1 cellular context compared by ENCODE assay signal in the genomic region with DNA sequence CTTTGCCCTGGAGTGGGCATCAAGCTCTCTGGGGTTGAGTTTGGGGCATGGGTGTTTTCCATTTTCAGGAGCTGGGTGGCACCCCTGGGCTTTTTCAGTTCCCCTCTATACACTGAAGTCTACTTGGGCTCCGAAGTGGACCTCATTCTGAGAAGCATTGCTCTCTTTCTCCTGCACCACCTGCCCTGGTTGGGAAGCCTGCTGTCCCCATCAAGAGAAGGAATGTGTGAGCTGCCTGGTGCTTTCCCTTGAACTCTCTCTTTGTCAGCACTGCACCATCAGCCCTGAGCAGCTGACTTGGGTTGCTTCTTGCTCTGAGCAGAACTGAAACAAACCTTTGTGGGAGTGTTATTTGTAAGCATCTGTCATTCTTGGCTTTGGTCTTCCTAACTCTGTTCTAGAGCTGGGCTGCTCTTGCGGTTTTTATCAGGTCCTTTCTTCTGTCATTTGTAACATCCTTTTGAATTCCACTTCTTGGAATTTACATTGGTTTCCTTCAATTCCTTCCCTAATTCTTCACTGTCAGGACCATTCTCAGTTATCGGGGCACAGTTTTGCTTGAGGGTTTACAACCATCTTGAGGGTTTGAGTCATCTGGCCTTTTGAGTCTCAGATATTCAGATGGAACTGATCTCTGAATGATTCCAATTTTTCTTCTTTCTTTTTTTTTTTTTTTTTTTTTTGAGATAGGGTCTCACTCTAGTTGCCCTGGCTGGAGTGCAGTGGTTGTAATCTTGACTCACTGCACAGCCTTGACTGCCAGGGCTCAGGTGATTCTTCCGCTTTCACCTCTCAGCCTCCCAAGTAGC.
TF ChIP-seq lines count a peak whose summit lies in the region.

No MANE protein-coding gene starts in this region.

TF ChIP-seq in HepG2, 621 proteins besides CTCF, POLR2A, EP300 and RAD21:
- no peak for TF ChIP-seq KDM1A (CRISPR knock-in tag; IDR thresholded peaks at IDR 0.05)
- TF ChIP-seq, protein P1, sequence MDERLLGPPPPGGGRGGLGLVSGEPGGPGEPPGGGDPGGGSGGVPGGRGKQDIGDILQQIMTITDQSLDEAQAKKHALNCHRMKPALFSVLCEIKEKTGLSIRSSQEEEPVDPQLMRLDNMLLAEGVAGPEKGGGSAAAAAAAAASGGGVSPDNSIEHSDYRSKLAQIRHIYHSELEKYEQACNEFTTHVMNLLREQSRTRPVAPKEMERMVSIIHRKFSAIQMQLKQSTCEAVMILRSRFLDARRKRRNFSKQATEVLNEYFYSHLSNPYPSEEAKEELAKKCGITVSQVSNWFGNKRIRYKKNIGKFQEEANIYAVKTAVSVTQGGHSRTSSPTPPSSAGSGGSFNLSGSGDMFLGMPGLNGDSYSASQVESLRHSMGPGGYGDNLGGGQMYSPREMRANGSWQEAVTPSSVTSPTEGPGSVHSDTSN (CRISPR knock-in tag; IDR thresholded peaks at IDR 0.05): no peak
- TF ChIP-seq ATF1 (CRISPR knock-in tag; IDR thresholded peaks at IDR 0.05): no peak
- no peak for TF ChIP-seq GATA4 (IDR thresholded peaks at IDR 0.05; ENCODE audit: borderline replicate concordance, low read depth)
- no peak for TF ChIP-seq HOXA5 (CRISPR knock-in tag; IDR thresholded peaks at IDR 0.05)
